In genomic region chr7:37195388-37195787, GRCh38 we compare ENCODE assay signal across 6 cellular contexts.
"Had no signal": no experiment of that assay in that cellular context is flagged by ENCODE, and none has a peak within 500 bp of the region (broad histone marks: within the 10 kb centered on the region; RNA-seq: fewer than 3 reads in every experiment).

No MANE protein-coding gene starts in this region.

- H3K27ac Mint-ChIP-seq: GM23338, H9, IgD-negative memory B cell had no signal

- ATAC-seq: GM23338, HepG2 had no signal

- H3K27me3 Mint-ChIP-seq: IgD-negative memory B cell had no signal

- H3K4me1 Mint-ChIP-seq: GM23338 had no signal

- H3K27ac ChIP-seq: HL-60 had no signal

- H3K9me3 Mint-ChIP-seq: GM23338, H9, IgD-negative memory B cell had no signal

- DNase-seq: H9, HCEC 1CT had no signal

- H3K4me3 Mint-ChIP-seq: GM23338, H9, IgD-negative memory B cell had no signal

- H3K4me3 ChIP-seq: GM23338 had no signal
